Comparison of ENCODE assay signal across 19 cellular contexts in genomic region chrX:39974228-39974627, GRCh38.
DNase-seq lines count a peak whose midpoint lies in the region; ATAC-seq and TF ChIP-seq lines count a peak whose summit lies in the region.
"Had no signal": no experiment of that assay in that cellular context is flagged by ENCODE, and none has a peak within 500 bp of the region (broad histone marks: within the 10 kb centered on the region; RNA-seq: fewer than 3 reads in every experiment).

No MANE protein-coding gene starts in this region.

- no peaks in the 10 kb centered on the region for H3K36me3 ChIP-seq in WERI-Rb-1
- H3K36me3 ChIP-seq: BLaER1 had no signal

- DNase-seq in NCI-H2227 (lab: John Stamatoyannopoulos, UW; ENCODE audit: unreplicated experiment) (peak; percentile 5), NCI-H2227 treated with DMSO at 0.1 percent for 48 hours (lab: John Stamatoyannopoulos, UW) (no peak), H9 (peak; percentile 49), WERI-Rb-1 (peak; percentile 35), left kidney (ENCODE audit: low read depth, low spot score) (peak; percentile 35), Calu3 (no peak), progenitor cell of endocrine pancreas (ENCODE audit: low spot score, unreplicated experiment) (no peak)
- DNase-seq: 8988T, DMS153, EL, NCI-H187, NCI-H2171, NCI-H526, SK-N-SH had no signal

- H2AFZ ChIP-seq in H9 (ENCODE audit: low read length): no peak overlapping the region

- no peak overlapping the region for H2BK15ac ChIP-seq in H9 (ENCODE audit: low read depth, low read length)

- H3K14ac ChIP-seq in H9 (ENCODE audit: insufficient read depth, low read length): peak overlapping the region; percentile 35; the same call in 1 of the 2 replicates

- no peak overlapping the region for H2BK12ac ChIP-seq in H9 (ENCODE audit: insufficient read length, low read depth, low read length)

- H3K27ac ChIP-seq in H9 (ENCODE audit: insufficient read length, low read depth, low read length) (no peak overlapping the region), WERI-Rb-1 (no peak overlapping the region)
- H3K27ac ChIP-seq: BLaER1 had no signal

- H2BK20ac ChIP-seq in H9 (ENCODE audit: low read depth, low read length, poor library complexity, severe bottlenecking): no peak overlapping the region

- intact Hi-C loops in Calu3 (cut with micrococcal nuclease; ENCODE audit: unreplicated experiment): no loop called here

- H3K9me3 ChIP-seq in H9 (ENCODE audit: control insufficient read depth, low read depth, low read length) (no peaks in the 10 kb centered on the region), WERI-Rb-1 (ENCODE audit: severe bottlenecking) (peaks cover 10% of the 10 kb centered on the region)
- H3K9me3 ChIP-seq: SK-N-SH had no signal

- CTCF ChIA-PET in Calu3 (lab: Charles Lee): interaction anchor here (0.6 kb wide), 1 partner anchor 15 kb away, joined by 4 read pairs; no protein-coding TSS in a partner anchor

- H3K9me3 Mint-ChIP-seq in H9 (peaks cover 60 to 62% of the 10 kb centered on the region in 2 experiments), Calu3 (ENCODE audit: low read depth, unreplicated experiment) (peaks cover 5% of the 10 kb centered on the region), progenitor cell of endocrine pancreas (ENCODE audit: low read depth) (peaks cover 18% of the 10 kb centered on the region)

- H3K4me3 Mint-ChIP-seq in H9 (no peak overlapping the region), Calu3 (ENCODE audit: low read depth, unreplicated experiment) (no peak overlapping the region), progenitor cell of endocrine pancreas (ENCODE audit: low read depth) (no peak overlapping the region)

- H3K27me3 ChIP-seq in H9 (ENCODE audit: insufficient read depth, low read length): no peaks in the 10 kb centered on the region
- no peaks in the 10 kb centered on the region for H3K27me3 ChIP-seq in WERI-Rb-1 (ENCODE audit: insufficient read depth, low read depth, severe bottlenecking)
- H3K27me3 ChIP-seq: BLaER1 had no signal

- H3K36me3 Mint-ChIP-seq in H9 (ENCODE audit: insufficient read depth in 1 of 3, low read depth in 3 of 3) (peaks cover 14 to 18% (median 14%) of the 10 kb centered on the region in 3 experiments), Calu3 (ENCODE audit: insufficient read depth, unreplicated experiment) (no peaks in the 10 kb centered on the region), progenitor cell of endocrine pancreas (ENCODE audit: insufficient read depth) (no peaks in the 10 kb centered on the region)

- no peak overlapping the region for H3K4me3 ChIP-seq in WERI-Rb-1 (ENCODE audit: low read depth, low read length)
- H3K4me3 ChIP-seq: BLaER1, K562 had no signal

- TF ChIP-seq CTCF in H9 (conservative IDR thresholded peaks at IDR 0.05) (no peak), WERI-Rb-1 (IDR thresholded peaks at IDR 0.05; ENCODE audit: low read depth, low read length) (no peak), Calu3 (IDR thresholded peaks at IDR 0.05; ENCODE audit: unreplicated experiment) (no peak), progenitor cell of endocrine pancreas (IDR thresholded peaks at IDR 0.05; ENCODE audit: unreplicated experiment) (no peak)

- no peak overlapping the region for H3K18ac ChIP-seq in H9 (ENCODE audit: insufficient read length, low read depth, low read length)

- BruUV-seq in Calu3 (replicated peaks; lab: Mats Ljungman, UMichigan): no TSS peak

- H3K79me1 ChIP-seq in H9 (ENCODE audit: insufficient read depth, low read depth, low read length, poor library complexity, severe bottlenecking): no peaks in the 10 kb centered on the region

- H3K4me1 Mint-ChIP-seq in H9 (peaks cover 22 to 28% of the 10 kb centered on the region in 2 experiments), Calu3 (ENCODE audit: low read depth, unreplicated experiment) (no peaks in the 10 kb centered on the region), progenitor cell of endocrine pancreas (ENCODE audit: low read depth) (no peaks in the 10 kb centered on the region)

- H3K23ac ChIP-seq in H9 (ENCODE audit: insufficient read length, low read depth, low read length): no peak overlapping the region

- H3K4ac ChIP-seq in H9 (ENCODE audit: low read depth, low read length): no peak overlapping the region

- H2BK5ac ChIP-seq in H9 (ENCODE audit: insufficient read length, low read length): no peak overlapping the region

- no peak overlapping the region for H2BK120ac ChIP-seq in H9 (ENCODE audit: low read depth, low read length, poor library complexity, severe bottlenecking)

- H3K79me2 ChIP-seq in H9 (ENCODE audit: insufficient read depth, low read length): no peaks in the 10 kb centered on the region

- WGBS in H9 (ENCODE audit: extremely low coverage, insufficient read length, low lambda C conversion rate): no CpG with 5 or more reads among the region's 4 CpGs

- H3K27me3 Mint-ChIP-seq in H9 (ENCODE audit: low read depth): peaks cover 18% of the 10 kb centered on the region
- H3K27me3 Mint-ChIP-seq in Calu3 (ENCODE audit: unreplicated experiment): no peaks in the 10 kb centered on the region
- no peaks in the 10 kb centered on the region for H3K27me3 Mint-ChIP-seq in progenitor cell of endocrine pancreas

- H3K27ac Mint-ChIP-seq in H9 (no peak overlapping the region), Calu3 (ENCODE audit: unreplicated experiment) (no peak overlapping the region), progenitor cell of endocrine pancreas (no peak overlapping the region)

- H4K5ac ChIP-seq in H9 (ENCODE audit: insufficient read length, low read depth, low read length): no peak overlapping the region

- no peak overlapping the region for H4K91ac ChIP-seq in H9 (ENCODE audit: insufficient read length, low read depth, low read length)

- no peak overlapping the region for H2AK5ac ChIP-seq in H9 (ENCODE audit: insufficient read length, low read length)

- no peak overlapping the region for H3K56ac ChIP-seq in H9 (ENCODE audit: insufficient read length, low read depth, low read length)

- H3K4me1 ChIP-seq in H9 (ENCODE audit: insufficient read depth, low read length): peaks cover 12% of the 10 kb centered on the region; the same call in 1 of the 2 replicates

- H4K8ac ChIP-seq in H9 (replicated peaks; ENCODE audit: insufficient read length, low read depth, low read length): no peak overlapping the region

- ATAC-seq in GM21447 (IDR thresholded peaks at IDR 0.05; ENCODE audit: unreplicated experiment): no peak
- ATAC-seq: K562, Panc1, Right ventricle myocardium inferior had no signal

- no peaks in the 10 kb centered on the region for H3K23me2 ChIP-seq in H9 (ENCODE audit: insufficient read length, low read depth, low read length, poor library complexity, severe bottlenecking)

- no peaks in the 10 kb centered on the region for H4K20me1 ChIP-seq in H9 (ENCODE audit: control insufficient read depth, insufficient read depth, insufficient read length)
- H4K20me1 ChIP-seq: BLaER1 had no signal

- no peak overlapping the region for H3K4me2 ChIP-seq in H9 (ENCODE audit: insufficient read depth, insufficient read length, low read length)
- H3K4me2 ChIP-seq: BLaER1, SK-N-SH had no signal

- no peak overlapping the region for H3K9ac ChIP-seq in H9 (ENCODE audit: extremely low read depth, insufficient read length, low read length)
- H3K9ac ChIP-seq: BLaER1, SK-N-SH had no signal

- H3T11ph ChIP-seq in H9 (ENCODE audit: low read length): no peak overlapping the region

Comparison
In these comparisons a context has a peak if more than half of its experiments do, and no peak if none do; other contexts are left out.
1. DNase-seq: peak in NCI-H2227 (single experiment), H9 (single experiment), WERI-Rb-1 (single experiment) and left kidney (single experiment); none in NCI-H2227 treated with DMSO at 0.1 percent for 48 hours (single experiment), Calu3 (single experiment) and progenitor cell of endocrine pancreas (single experiment).